1 cellular context compared by ENCODE assay signal in genomic region chr1:247530785-247531184, GRCh38.
TF ChIP-seq lines count a peak whose summit lies in the region.

No MANE protein-coding gene starts in this region.

TF ChIP-seq in K562, 482 proteins besides CTCF, POLR2A, EP300 and RAD21 (continues in another document):
- TF ChIP-seq DDX20 (tag; IDR thresholded peaks at IDR 0.05; ENCODE audit: low read depth) (no peak), PBX2 (CRISPR knock-in tag; IDR thresholded peaks at IDR 0.05; ENCODE audit: low read depth) (no peak), PBX2 (tag; conservative IDR thresholded peaks at IDR 0.05; ENCODE audit: low read depth) (no peak), MXD1 (CRISPR knock-in tag; IDR thresholded peaks at IDR 0.05; ENCODE audit: borderline replicate concordance, poor library complexity, severe bottlenecking) (no peak), CSDE1 (IDR thresholded peaks at IDR 0.05) (no peak), UBTF (IDR thresholded peaks at IDR 0.05; ENCODE audit: borderline replicate concordance in 1 of 2, low read depth in 2 of 2, low read length in 2 of 2) (peak in 1 of 2 experiments; percentile 64; a peak in 1 of 4 replicates), USF1 (CRISPR knock-in tag; IDR thresholded peaks at IDR 0.05) (no peak), ZBTB34 (CRISPR knock-in tag; IDR thresholded peaks at IDR 0.05) (no peak), SAFB2 (IDR thresholded peaks at IDR 0.05; ENCODE audit: borderline replicate concordance, low read depth, low read length, severe bottlenecking) (no peak), ZNF143 (CRISPR knock-in tag; IDR thresholded peaks at IDR 0.05) (no peak), ZNF274 (IDR thresholded peaks at IDR 0.05; ENCODE audit: borderline replicate concordance, low read depth, low read length) (no peak), NFIC (IDR thresholded peaks at IDR 0.05) (no peak), POLR3A (IDR thresholded peaks at IDR 0.05; ENCODE audit: borderline replicate concordance, extremely low read depth, insufficient read depth, insufficient read length) (no peak), E2F6 (IDR thresholded peaks at IDR 0.05; ENCODE audit: borderline replicate concordance in 1 of 2, extremely low read depth in 1 of 2, insufficient read depth in 1 of 2, insufficient read length in 1 of 2, low read depth in 1 of 2, low read length in 1 of 2, poor library complexity in 1 of 2, severe bottlenecking in 1 of 2) (peak in 1 of 2 experiments; percentile 16), ZNF12 (CRISPR knock-in tag; IDR thresholded peaks at IDR 0.05) (no peak), PTTG1 (tag; IDR thresholded peaks at IDR 0.05; ENCODE audit: low read depth) (no peak), ZNF551 (CRISPR knock-in tag; IDR thresholded peaks at IDR 0.05) (no peak), HDGF (IDR thresholded peaks at IDR 0.05) (no peak), MYBL2 (IDR thresholded peaks at IDR 0.05; ENCODE audit: low read depth) (no peak), MYBL2 (CRISPR knock-in tag; IDR thresholded peaks at IDR 0.05; ENCODE audit: borderline replicate concordance) (no peak), FOXA3 (CRISPR knock-in tag; conservative IDR thresholded peaks at IDR 0.05 in 1 of 2, IDR thresholded peaks at IDR 0.05 in 1 of 2) (no peak), HOXB6 (CRISPR knock-in tag; IDR thresholded peaks at IDR 0.05; ENCODE audit: borderline replicate concordance) (no peak), SMARCA4 (IDR thresholded peaks at IDR 0.05) (no peak), RFX7 (CRISPR knock-in tag; IDR thresholded peaks at IDR 0.05) (no peak), FUS (optimal IDR thresholded peaks at IDR 0.05; ENCODE audit: low read depth, low read length) (no peak), RHOXF2B (CRISPR knock-in tag; conservative IDR thresholded peaks at IDR 0.05) (no peak), CBX1 (IDR thresholded peaks at IDR 0.05; ENCODE audit: low read depth) (no peak), DMBX1 (CRISPR knock-in tag; IDR thresholded peaks at IDR 0.05; ENCODE audit: borderline replicate concordance) (no peak), ZNF511 (CRISPR knock-in tag; IDR thresholded peaks at IDR 0.05) (no peak), IFI16 (CRISPR knock-in tag; IDR thresholded peaks at IDR 0.05) (no peak), MGA (IDR thresholded peaks at IDR 0.05) (peak; percentile 71; the same call in 1 of the 2 replicates), DIDO1 (tag; IDR thresholded peaks at IDR 0.05; ENCODE audit: low read depth) (no peak), SPI1 (IDR thresholded peaks at IDR 0.05; ENCODE audit: borderline replicate concordance, low read depth, low read length) (no peak), ZNF174 (CRISPR knock-in tag; IDR thresholded peaks at IDR 0.05) (no peak), ZNF780A (CRISPR knock-in tag; IDR thresholded peaks at IDR 0.05) (no peak), RBFOX2 (IDR thresholded peaks at IDR 0.05; ENCODE audit: low read depth, low read length) (peak; percentile 53), MCM7 (IDR thresholded peaks at IDR 0.05) (no peak), U2AF2 (optimal IDR thresholded peaks at IDR 0.05; ENCODE audit: low read depth, low read length) (no peak), YY1 (IDR thresholded peaks at IDR 0.05; ENCODE audit: borderline replicate concordance in 1 of 3, control insufficient read depth in 1 of 3, extremely low read depth in 1 of 3, insufficient read depth in 3 of 3, insufficient read length in 1 of 3, insufficient replicate concordance in 2 of 3, low read depth in 1 of 3, low read length in 2 of 3) (peak in 2 of 3 experiments; percentile 42 to 71), PCBP1 (IDR thresholded peaks at IDR 0.05; ENCODE audit: low read depth, low read length, poor library complexity, severe bottlenecking) (peak; percentile 42), POLR2G (IDR thresholded peaks at IDR 0.05; ENCODE audit: low read depth, low read length) (peak; percentile 68), RAD51 (IDR thresholded peaks at IDR 0.05; ENCODE audit: borderline replicate concordance, low read depth) (no peak), MAX (CRISPR knock-in tag; IDR thresholded peaks at IDR 0.05) (no peak), FOXJ2 (tag; IDR thresholded peaks at IDR 0.05) (no peak), NCOA4 (IDR thresholded peaks at IDR 0.05; ENCODE audit: partially characterized antibody) (no peak)
